Comparison of ENCODE assay signal across 19 cellular contexts in genomic region chr22:24816841-24817240, GRCh38. TPM values are rescaled to one million over a fixed set of nuclear protein-coding genes. Genes with fewer than 3 reads are reported as not detected.
A peak's percentile ranks its signal among the peaks of the same experiment; 100 is the strongest.
DNase-seq lines count a peak whose midpoint lies in the region; ATAC-seq and TF ChIP-seq lines count a peak whose summit lies in the region.
"Had no signal": no experiment of that assay in that cellular context is flagged by ENCODE, and none has a peak within 500 bp of the region (broad histone marks: within the 10 kb centered on the region; RNA-seq: fewer than 3 reads in every experiment).

No MANE protein-coding gene starts in this region.

- no peak overlapping the region for H3K4me2 ChIP-seq in neuronal stem cell (ENCODE audit: insufficient read depth, low read length, poor library complexity, severe bottlenecking)

- no CpG with 5 or more reads among the region's 5 CpGs for WGBS in neuronal stem cell (ENCODE audit: extremely low coverage in 2 of 2, insufficient read length in 2 of 2, insufficient replicate concordance in 1 of 2), 2 donors

- ATAC-seq in stimulated activated naive CD8-positive, alpha-beta T cell treated with anti-CD3 and anti-CD28 coated beads, Interleukin-15, Interleukin-2, amounts not matched to agents 100 U/mL and 50 U/mL, for 24 hours, result no peak

- no peak overlapping the region for H2BK120ac ChIP-seq in neuronal stem cell (ENCODE audit: low read depth, low read length)

- no peak for TF ChIP-seq CTCF in right atrium auricular region (IDR thresholded peaks at IDR 0.05)

- no peak for DNase-seq in right atrium auricular region (ENCODE audit: low spot score)
- DNase-seq in cardiac septum (ENCODE audit: low spot score), result no peak
- peak; percentile 63 to 77 for DNase-seq in cerebellar nuclear complex (lab: John Stamatoyannopoulos, UW)
- DNase-seq in neuronal stem cell (ENCODE audit: low spot score), result no peak
- no peak for DNase-seq in NCI-H1436 (lab: John Stamatoyannopoulos, UW)
- no peak for DNase-seq in SHP77 (lab: John Stamatoyannopoulos, UW)
- DNase-seq in activated gamma-delta T cell (lab: John Stamatoyannopoulos, UW), result no peak
- DNase-seq in stimulated activated naive CD8-positive, alpha-beta T cell treated with anti-CD3 and anti-CD28 coated beads, Interleukin-15, Interleukin-2, amounts not matched to agents 100 U/mL and 50 U/mL, for 24 hours, result no peak
- DNase-seq: Caco-2, HCEC 1CT, IMR-90, MV-4-11, NCI-H1417 treated with DMSO at 0.1 percent for 48 hours, NCI-H2029 treated with DMSO at 0.1 percent for 48 hours, NCI-H526 had no signal

- no peak overlapping the region for H4K8ac ChIP-seq in neuronal stem cell (ENCODE audit: low read depth, low read length)

- H3K27ac ChIP-seq in right atrium auricular region, result peak overlapping the region; percentile 35 to 51
- H3K27ac ChIP-seq in neuronal stem cell (replicated peaks; ENCODE audit: low read length), result no peak overlapping the region

- no peak overlapping the region for H3K4ac ChIP-seq in neuronal stem cell (ENCODE audit: low read length)

- H4K91ac ChIP-seq in neuronal stem cell (ENCODE audit: low read depth, low read length, poor library complexity), result no peak overlapping the region

- H3K4me3 ChIP-seq in right atrium auricular region, result no peak overlapping the region
- H3K4me3 ChIP-seq in neuronal stem cell (ENCODE audit: low read length in 2 of 2), result no peak overlapping the region

- H3K4me1 ChIP-seq in right atrium auricular region, result peaks cover 0 to 32% of the 10 kb centered on the region in 2 donors
- no peaks in the 10 kb centered on the region for H3K4me1 ChIP-seq in neuronal stem cell (ENCODE audit: control insufficient read depth in 2 of 2, insufficient read depth in 1 of 2, low read depth in 1 of 2, low read length in 2 of 2)

- peak overlapping the region; percentile 53 for H3K18ac ChIP-seq in neuronal stem cell (ENCODE audit: low read length)

- H2BK15ac ChIP-seq in neuronal stem cell (ENCODE audit: low read length), result no peak overlapping the region

- intact Hi-C loops in cardiac septum (cut with DNase I), result no loop called here

- no peak overlapping the region for H3K14ac ChIP-seq in neuronal stem cell (ENCODE audit: low read length)

- no peaks in the 10 kb centered on the region for H3K9me3 ChIP-seq in right atrium auricular region
- no peaks in the 10 kb centered on the region for H3K9me3 ChIP-seq in neuronal stem cell (replicated peaks in 1 of 2; ENCODE audit: control insufficient read depth in 2 of 2, insufficient read depth in 1 of 2, low read depth in 1 of 2, low read length in 2 of 2)

- no peak overlapping the region for H2BK5ac ChIP-seq in neuronal stem cell (ENCODE audit: low read length)

- H2BK12ac ChIP-seq in neuronal stem cell (ENCODE audit: low read length), result no peak overlapping the region

- no peak overlapping the region for H3K23ac ChIP-seq in neuronal stem cell (ENCODE audit: low read depth, low read length, poor library complexity)

- no peak overlapping the region for H2AFZ ChIP-seq in neuronal stem cell (ENCODE audit: low read length)

- H3K9ac ChIP-seq in neuronal stem cell (ENCODE audit: low read depth, low read length, poor library complexity), result no peak overlapping the region

- H2AK5ac ChIP-seq in neuronal stem cell (ENCODE audit: low read depth, low read length), result no peak overlapping the region

- H3K79me1 ChIP-seq in neuronal stem cell (ENCODE audit: low read depth, low read length), result no peaks in the 10 kb centered on the region

- H3K36me3 ChIP-seq in right atrium auricular region (no peaks in the 10 kb centered on the region), neuronal stem cell (replicated peaks in 1 of 2; ENCODE audit: control insufficient read depth in 2 of 2, insufficient read depth in 2 of 2, low read length in 2 of 2) (no peaks in the 10 kb centered on the region)

- H3K27me3 ChIP-seq in right atrium auricular region (no peaks in the 10 kb centered on the region), neuronal stem cell (ENCODE audit: control insufficient read depth in 3 of 3, insufficient read depth in 3 of 3, low read depth in 1 of 3, low read length in 3 of 3) (peaks cover 0 to 10% (median 2%) of the 10 kb centered on the region in 3 experiments)

RNA-seq across cellular contexts. Expression of gene SGSM1, which starts 10.8 kb away (rescaled TPM):
- 10 to 100 TPM; 13.9 to 14.9 TPM for total RNA-seq in right atrium auricular region
- 8.0 TPM for total RNA-seq in cardiac septum
- polyA plus RNA-seq in neuronal stem cell (2013, experiment 1 of 2), result 2.0 TPM
- polyA plus RNA-seq in neuronal stem cell (2013, experiment 2 of 2), result 1.6 TPM
- total RNA-seq: A172, IMR-90, LHCN-M2 had no signal
- polyA plus RNA-seq: CD14-positive monocyte, IMR-90 had no signal

RNA-seq across cellular contexts. Expression of gene PIWIL3, which starts 42.3 kb away (rescaled TPM):
- not detected for total RNA-seq in right atrium auricular region
- total RNA-seq in cardiac septum, result not detected
- not detected for polyA plus RNA-seq in neuronal stem cell (2013, experiment 1 of 2)
- polyA plus RNA-seq in neuronal stem cell (2013, experiment 2 of 2), result not detected
- total RNA-seq: A172, HT-29, IMR-90, LHCN-M2 had no signal
- polyA plus RNA-seq: CD14-positive monocyte, IMR-90 had no signal

Comparison
In these comparisons a context has a peak if more than half of its experiments do, and no peak if none do; other contexts are left out.
1. DNase-seq: peak in cerebellar nuclear complex (2 of 2); none in right atrium auricular region (single experiment), cardiac septum (single experiment), neuronal stem cell (single experiment), NCI-H1436 (single experiment), SHP77 (0 of 2), activated gamma-delta T cell (single experiment) and stimulated activated naive CD8-positive, alpha-beta T cell treated with anti-CD3 and anti-CD28 coated beads, Interleukin-15, Interleukin-2, amounts not matched to agents 100 U/mL and 50 U/mL, for 24 hours (single experiment).